Comparison of ENCODE assay signal across 8 cellular contexts in genomic region chr6:33502486-33502885, GRCh38.
"Had no signal": no experiment of that assay in that cellular context is flagged by ENCODE, and none has a peak within 500 bp of the region (broad histone marks: within the 10 kb centered on the region; RNA-seq: fewer than 3 reads in every experiment).

No MANE protein-coding gene starts in this region.

- H3K4me3 ChIP-seq: GM23338 had no signal

- DNase-seq: H9, HCEC 1CT, KG1 had no signal

- H3K4me3 Mint-ChIP-seq: GM23338, H9, IgD-negative memory B cell had no signal

- H2AFZ ChIP-seq: GM23338 had no signal

- H3K4me1 Mint-ChIP-seq: IgD-negative memory B cell had no signal

- H3K36me3 Mint-ChIP-seq: IgD-negative memory B cell had no signal

- H3K4me2 ChIP-seq: GM23338 had no signal

- H3K27ac Mint-ChIP-seq: GM23338, H9 had no signal

- FAIRE-seq: H1, H54, HTR-8/SVneo had no signal
